In the genomic region with DNA sequence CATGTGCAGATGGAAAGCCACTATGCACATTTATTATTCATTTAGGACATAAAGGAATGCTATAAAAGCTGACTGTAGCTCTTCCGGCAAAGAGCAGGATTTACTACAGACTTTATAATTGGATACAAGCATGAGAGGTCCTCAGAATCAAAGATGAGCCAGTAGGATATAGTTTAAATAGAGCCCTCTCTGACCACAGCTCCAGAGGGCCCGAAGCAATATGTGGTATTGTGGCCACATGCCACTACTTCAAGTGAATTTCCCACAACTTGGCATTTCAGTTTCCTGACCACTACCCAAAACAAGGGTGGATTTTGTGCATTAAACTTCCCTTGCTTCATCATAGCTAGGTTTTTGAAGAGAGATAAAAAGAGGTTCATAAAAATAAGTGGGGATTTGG, we compare ENCODE assay signal across 18 cellular contexts.
DNase-seq lines count a peak whose midpoint lies in the region; FAIRE-seq and TF ChIP-seq lines count a peak whose summit lies in the region.
"Had no signal": no experiment of that assay in that cellular context is flagged by ENCODE, and none has a peak within 500 bp of the region (broad histone marks: within the 10 kb centered on the region; RNA-seq: fewer than 3 reads in every experiment).

No MANE protein-coding gene starts in this region.

- no peaks in the 10 kb centered on the region for H3K27me3 ChIP-seq in neutrophil
- H3K27me3 ChIP-seq: BE2C had no signal

- H3K4me1 ChIP-seq in neutrophil (ENCODE audit: control insufficient read depth in 1 of 2, insufficient read depth in 1 of 2, low read depth in 1 of 2, low read length in 1 of 2) = peaks cover 16 to 17% of the 10 kb centered on the region in 2 experiments
- H3K4me1 ChIP-seq: BE2C had no signal

- DNase-seq in H4 (ENCODE audit: low spot score) (peak; percentile 9), RPMI7951 (ENCODE audit: low read depth) (peak; percentile 61), amniotic epithelial cell (ENCODE audit: low read depth) (peak; percentile 37), islet precursor cell (no peak), frontal cortex (ENCODE audit: low spot score in 2 of 2) (no peak), DMS53 treated with DMSO at 0.1 percent for 48 hours (lab: John Stamatoyannopoulos, UW; ENCODE audit: unreplicated experiment) (no peak), hypothalamus (lab: John Stamatoyannopoulos, UW) (no peak)
- DNase-seq: ACHN; BE2C; CD4-positive, alpha-beta memory T cell; DMS79 treated with DMSO at 0.1 percent for 48 hours; EL; GOT3 had no signal

- TF ChIP-seq CTCF in neutrophil (IDR thresholded peaks at IDR 0.05) = no peak

- no peaks in the 10 kb centered on the region for H3K9me3 ChIP-seq in neutrophil
- H3K9me3 ChIP-seq: BE2C, HAP-1 had no signal

- peaks cover 13% of the 10 kb centered on the region for H3K36me3 ChIP-seq in neutrophil
- H3K36me3 ChIP-seq: BE2C, HAP-1 had no signal

- H3K4me3 ChIP-seq in neutrophil (ENCODE audit: low read depth in 1 of 2, low read length in 1 of 2) = no peak overlapping the region
- H3K4me3 ChIP-seq: HAP-1 had no signal

- H3K27ac ChIP-seq in neutrophil = peak overlapping the region; percentile 84
- H3K27ac ChIP-seq: C4-2B had no signal

- no peak for FAIRE-seq in frontal cortex (lab: Jason Lieb, UNC)
- FAIRE-seq: GM12891, HepG2 had no signal

Comparison
In these comparisons a context has a peak if more than half of its experiments do, and no peak if none do; other contexts are left out.
1. DNase-seq: peak in H4 (single experiment), RPMI7951 (single experiment) and amniotic epithelial cell (single experiment); none in islet precursor cell (single experiment), frontal cortex (0 of 2), DMS53 treated with DMSO at 0.1 percent for 48 hours (single experiment) and hypothalamus (0 of 51).